8 cellular contexts compared by ENCODE assay signal in the genomic region with DNA sequence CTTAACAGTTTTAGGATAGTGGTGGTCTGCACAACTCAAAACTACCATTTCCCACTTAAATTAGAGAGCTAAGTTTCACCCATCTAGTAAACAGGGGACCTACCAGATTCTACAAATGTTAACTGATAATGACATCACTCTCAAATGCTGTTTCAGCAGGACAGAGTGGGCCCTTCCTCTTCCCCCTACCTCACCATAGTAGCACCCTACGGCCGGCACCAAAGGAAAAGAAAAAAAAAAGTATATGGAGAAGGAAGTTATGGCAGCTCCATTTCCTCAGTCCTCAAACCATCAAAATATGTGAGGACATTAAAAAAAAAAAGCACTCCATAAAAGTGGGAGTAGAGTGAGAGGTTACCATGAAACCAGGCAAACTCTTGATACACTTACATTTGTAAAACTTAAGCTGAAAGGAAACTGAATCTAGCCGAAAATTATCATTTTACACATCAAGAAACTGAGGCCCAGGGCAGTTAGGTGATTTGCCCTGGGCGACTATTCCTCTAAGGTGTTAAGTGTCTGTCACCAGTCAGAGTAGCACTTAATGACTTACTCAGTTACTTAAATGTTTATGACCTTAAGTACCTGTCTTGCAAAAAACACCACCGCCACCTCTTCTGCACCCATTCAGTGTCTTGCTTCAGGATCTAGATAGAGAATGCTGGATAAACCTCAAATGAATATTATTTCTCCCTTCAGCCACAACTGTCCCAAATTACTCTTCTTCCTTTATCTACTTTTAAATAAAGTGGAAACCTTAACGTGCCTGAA. TPM values are rescaled to one million over a fixed set of nuclear protein-coding genes. Genes with fewer than 3 reads are reported as not detected.
A peak's percentile ranks its signal among the peaks of the same experiment; 100 is the strongest.
DNase-seq lines count a peak whose midpoint lies in the region; ATAC-seq and TF ChIP-seq lines count a peak whose summit lies in the region.

No MANE protein-coding gene starts in this region.

- peaks cover 11 to 25% (median 13%) of the 10 kb centered on the region in 3 experiments for H3K36me3 Mint-ChIP-seq in H9 (ENCODE audit: insufficient read depth in 1 of 3, low read depth in 3 of 3)
- peaks cover 67% of the 10 kb centered on the region for H3K36me3 Mint-ChIP-seq in activated CD4-positive, alpha-beta memory T cell treated with anti-CD3 and anti-CD28 coated beads, Interleukin-2, amount 10 ng/mL, durations not matched to agents 7 days and 5 days (ENCODE audit: low read depth)
- H3K36me3 Mint-ChIP-seq in stimulated activated memory B cell treated with anti-CD40 and anti-IgM and Interleukin-4, amounts not matched to agents 10 μg/mL and 1 μg/mL and 100 μg/mL, for 72 hours = peaks cover 22% of the 10 kb centered on the region

- H3K23ac ChIP-seq in H9 (ENCODE audit: insufficient read length, low read depth, low read length) = no peak overlapping the region

- peaks cover 49% of the 10 kb centered on the region for H3K79me2 ChIP-seq in H9 (ENCODE audit: insufficient read depth, low read length)

- no peak overlapping the region for H3T11ph ChIP-seq in H9 (ENCODE audit: low read length)

- TF ChIP-seq CTCF in AG10803 (conservative IDR thresholded peaks at IDR 0.05; ENCODE audit: low read length) (no peak), H9 (conservative IDR thresholded peaks at IDR 0.05) (no peak)

- H3K36me3 ChIP-seq in iPS-15b (ENCODE audit: control insufficient read depth, insufficient read depth, low read length) = no peaks in the 10 kb centered on the region

- POLR2A ChIA-PET in activated CD4-positive, alpha-beta memory T cell treated with anti-CD3 and anti-CD28 coated beads, Interleukin-2, amount 10 ng/mL, durations not matched to agents 7 days and 5 days (lab: Charles Lee) = interaction anchor here (1.0 to 5.5 kb wide), 4 partner anchors 9 to 667 kb away, joined by 3 to 92 read pairs (median 13); a partner anchor contains a TSS

- no peak overlapping the region for H2BK5ac ChIP-seq in H9 (ENCODE audit: insufficient read length, low read length)

- no CpG with 5 or more reads among the region's 6 CpGs for WGBS in H9 (ENCODE audit: extremely low coverage, insufficient read length, low lambda C conversion rate)

- H3K9me3 Mint-ChIP-seq in H9 = peaks cover 5 to 7% of the 10 kb centered on the region in 2 experiments
- H3K9me3 Mint-ChIP-seq in activated CD4-positive, alpha-beta memory T cell treated with anti-CD3 and anti-CD28 coated beads, Interleukin-2, amount 10 ng/mL, durations not matched to agents 7 days and 5 days = no peaks in the 10 kb centered on the region
- H3K9me3 Mint-ChIP-seq in stimulated activated memory B cell treated with anti-CD40 and anti-IgM and Interleukin-4, amounts not matched to agents 10 μg/mL and 1 μg/mL and 100 μg/mL, for 72 hours = no peaks in the 10 kb centered on the region

- H3K4me1 ChIP-seq in H9 (ENCODE audit: insufficient read depth, low read length) = peaks cover 2% of the 10 kb centered on the region; the same call in 1 of the 2 replicates
- peaks cover 16% of the 10 kb centered on the region for H3K4me1 ChIP-seq in iPS-15b (ENCODE audit: control insufficient read depth, insufficient read depth, low read length)

- no peak overlapping the region for H2BK120ac ChIP-seq in H9 (ENCODE audit: low read depth, low read length, poor library complexity, severe bottlenecking)

- H2AFZ ChIP-seq in H9 (ENCODE audit: low read length) = no peak overlapping the region

- no peak overlapping the region for H3K56ac ChIP-seq in H9 (ENCODE audit: insufficient read length, low read depth, low read length)

- H3K79me1 ChIP-seq in H9 (ENCODE audit: insufficient read depth, low read depth, low read length, poor library complexity, severe bottlenecking) = no peaks in the 10 kb centered on the region

- no peaks in the 10 kb centered on the region for H3K9me3 ChIP-seq in H9 (ENCODE audit: control insufficient read depth, low read depth, low read length)
- no peaks in the 10 kb centered on the region for H3K9me3 ChIP-seq in iPS-15b (ENCODE audit: control insufficient read depth, insufficient read depth, low read length)

- peak overlapping the region; percentile 96 to 98 for H3K4me3 Mint-ChIP-seq in H9
- peak overlapping the region; percentile 98 for H3K4me3 Mint-ChIP-seq in activated CD4-positive, alpha-beta memory T cell treated with anti-CD3 and anti-CD28 coated beads, Interleukin-2, amount 10 ng/mL, durations not matched to agents 7 days and 5 days
- H3K4me3 Mint-ChIP-seq in stimulated activated memory B cell treated with anti-CD40 and anti-IgM and Interleukin-4, amounts not matched to agents 10 μg/mL and 1 μg/mL and 100 μg/mL, for 72 hours = peak overlapping the region; percentile 86

- no peak overlapping the region for H2BK12ac ChIP-seq in H9 (ENCODE audit: insufficient read length, low read depth, low read length)

- peaks cover 3% of the 10 kb centered on the region; the same call in 1 of the 2 replicates for H3K27me3 Mint-ChIP-seq in H9 (ENCODE audit: low read depth)
- peaks cover 2% of the 10 kb centered on the region for H3K27me3 Mint-ChIP-seq in activated CD4-positive, alpha-beta memory T cell treated with anti-CD3 and anti-CD28 coated beads, Interleukin-2, amount 10 ng/mL, durations not matched to agents 7 days and 5 days
- H3K27me3 Mint-ChIP-seq in stimulated activated memory B cell treated with anti-CD40 and anti-IgM and Interleukin-4, amounts not matched to agents 10 μg/mL and 1 μg/mL and 100 μg/mL, for 72 hours = no peaks in the 10 kb centered on the region

- no peak overlapping the region for H4K91ac ChIP-seq in H9 (ENCODE audit: insufficient read length, low read depth, low read length)

- H3K23me2 ChIP-seq in H9 (ENCODE audit: insufficient read length, low read depth, low read length, poor library complexity, severe bottlenecking) = peaks cover 6% of the 10 kb centered on the region

- no peaks in the 10 kb centered on the region for H3K27me3 ChIP-seq in H9 (ENCODE audit: insufficient read depth, low read length)
- no peaks in the 10 kb centered on the region for H3K27me3 ChIP-seq in iPS-15b (ENCODE audit: control insufficient read depth, insufficient read depth, low read length)

- H3K4me1 Mint-ChIP-seq in H9 = peaks cover 53 to 55% of the 10 kb centered on the region in 2 experiments
- peaks cover 60% of the 10 kb centered on the region for H3K4me1 Mint-ChIP-seq in activated CD4-positive, alpha-beta memory T cell treated with anti-CD3 and anti-CD28 coated beads, Interleukin-2, amount 10 ng/mL, durations not matched to agents 7 days and 5 days
- peaks cover 76% of the 10 kb centered on the region for H3K4me1 Mint-ChIP-seq in stimulated activated memory B cell treated with anti-CD40 and anti-IgM and Interleukin-4, amounts not matched to agents 10 μg/mL and 1 μg/mL and 100 μg/mL, for 72 hours

- H4K8ac ChIP-seq in H9 (replicated peaks; ENCODE audit: insufficient read length, low read depth, low read length) = no peak overlapping the region

- H4K5ac ChIP-seq in H9 (ENCODE audit: insufficient read length, low read depth, low read length) = no peak overlapping the region

- no peak for DNase-seq in AG10803 (ENCODE audit: low read depth)
- no peak for DNase-seq in H9
- no peak for DNase-seq in activated CD4-positive, alpha-beta memory T cell treated with anti-CD3 and anti-CD28 coated beads, Interleukin-2, amount 10 ng/mL, durations not matched to agents 7 days and 5 days
- no peak for DNase-seq in NCI-H1930 (lab: John Stamatoyannopoulos, UW)
- DNase-seq in activated gamma-delta T cell treated with Interleukin-2 at 50 U/mL for 16 hours = no peak
- no peak for DNase-seq in NCI-H1694 treated with DMSO at 0.1 percent for 48 hours (lab: John Stamatoyannopoulos, UW)

- peak overlapping the region; percentile 15 for H3K9ac ChIP-seq in H9 (ENCODE audit: extremely low read depth, insufficient read length, low read length)
- no peak overlapping the region for H3K9ac ChIP-seq in iPS-15b (ENCODE audit: low read depth, low read length)

- no peak overlapping the region for H3K4ac ChIP-seq in H9 (ENCODE audit: low read depth, low read length)

- no peaks in the 10 kb centered on the region for H4K20me1 ChIP-seq in H9 (ENCODE audit: control insufficient read depth, insufficient read depth, insufficient read length)

- no peak overlapping the region for H2BK15ac ChIP-seq in H9 (ENCODE audit: low read depth, low read length)

- H2BK20ac ChIP-seq in H9 (ENCODE audit: low read depth, low read length, poor library complexity, severe bottlenecking) = no peak overlapping the region

- no peak overlapping the region for H3K14ac ChIP-seq in H9 (ENCODE audit: insufficient read depth, low read length)

- H3K4me3 ChIP-seq in AG10803 (ENCODE audit: low read length) (peak overlapping the region; percentile 94), iPS-15b (ENCODE audit: low read depth, low read length) (peak overlapping the region; percentile 98)

- H3K4me2 ChIP-seq in H9 (ENCODE audit: insufficient read depth, insufficient read length, low read length) = peak overlapping the region; percentile 79

- no peak overlapping the region for H3K18ac ChIP-seq in H9 (ENCODE audit: insufficient read length, low read depth, low read length)

- no peak overlapping the region for H2AK5ac ChIP-seq in H9 (ENCODE audit: insufficient read length, low read length)

- no peak for ATAC-seq in stimulated activated memory B cell treated with anti-CD40 and anti-IgM and Interleukin-4, amounts not matched to agents 10 μg/mL and 1 μg/mL and 100 μg/mL, for 72 hours

- H3K27ac ChIP-seq in H9 (ENCODE audit: insufficient read length, low read depth, low read length) = no peak overlapping the region

- CTCF ChIA-PET in activated CD4-positive, alpha-beta memory T cell treated with anti-CD3 and anti-CD28 coated beads, Interleukin-2, amount 10 ng/mL, durations not matched to agents 7 days and 5 days (lab: Charles Lee) = interaction anchor here (0.7 to 6.2 kb wide), 4 partner anchors 8 to 559 kb away, joined by 3 to 61 read pairs (median 4); a partner anchor contains a TSS

- no peak overlapping the region for H3K27ac Mint-ChIP-seq in H9
- peak overlapping the region; percentile 97 for H3K27ac Mint-ChIP-seq in activated CD4-positive, alpha-beta memory T cell treated with anti-CD3 and anti-CD28 coated beads, Interleukin-2, amount 10 ng/mL, durations not matched to agents 7 days and 5 days
- H3K27ac Mint-ChIP-seq in stimulated activated memory B cell treated with anti-CD40 and anti-IgM and Interleukin-4, amounts not matched to agents 10 μg/mL and 1 μg/mL and 100 μg/mL, for 72 hours = peak overlapping the region; percentile 94

RNA-seq across cellular contexts. Expression of a gene that starts 2.7 kb away (rescaled TPM):
- 38.4 and 42.7 TPM in 2 replicates for total RNA-seq in H9 (2021)
- total RNA-seq in activated CD4-positive, alpha-beta memory T cell treated with anti-CD3 and anti-CD28 coated beads, Interleukin-2, amount 10 ng/mL, durations not matched to agents 7 days and 5 days = 10 to 100 TPM; 57.4 to 63.9 TPM

RNA-seq across cellular contexts. Expression of a gene that starts 56.7 kb away (rescaled TPM):
- total RNA-seq in H9 (2021) = 65.6 and 68.9 TPM in 2 replicates
- 10 to 100 TPM; 24.7 to 26.9 TPM for total RNA-seq in activated CD4-positive, alpha-beta memory T cell treated with anti-CD3 and anti-CD28 coated beads, Interleukin-2, amount 10 ng/mL, durations not matched to agents 7 days and 5 days

Comparison
In these comparisons a context has a peak if more than half of its experiments do, and no peak if none do; other contexts are left out.
1. H3K27ac Mint-ChIP-seq: peak in activated CD4-positive, alpha-beta memory T cell treated with anti-CD3 and anti-CD28 coated beads, Interleukin-2, amount 10 ng/mL, durations not matched to agents 7 days and 5 days (single experiment) and stimulated activated memory B cell treated with anti-CD40 and anti-IgM and Interleukin-4, amounts not matched to agents 10 μg/mL and 1 μg/mL and 100 μg/mL, for 72 hours (single experiment); none in H9 (0 of 3).
2. Peak in every context shown above with its lines, with median percentiles within 50 percentile points of each other: H3K4me3 Mint-ChIP-seq.